Comparison of ENCODE assay signal across 9 cellular contexts in genomic region chr1:29282924-29283803, GRCh38. TPM values are rescaled to one million over a fixed set of nuclear protein-coding genes. Genes with fewer than 3 reads are reported as not detected.
A peak's percentile ranks its signal among the peaks of the same experiment; 100 is the strongest.
DNase-seq lines count a peak whose midpoint lies in the region; ATAC-seq and TF ChIP-seq lines count a peak whose summit lies in the region.
"Had no signal": no experiment of that assay in that cellular context is flagged by ENCODE, and none has a peak within 500 bp of the region (broad histone marks: within the 10 kb centered on the region; RNA-seq: fewer than 3 reads in every experiment).

No MANE protein-coding gene starts in this region.

- TF ChIP-seq CTCF in GM23338 (conservative IDR thresholded peaks at IDR 0.05; ENCODE audit: low read depth in 2 of 2), result no peak
- no peak for TF ChIP-seq CTCF in SK-N-SH (IDR thresholded peaks at IDR 0.05)
- no peak for TF ChIP-seq CTCF in fibroblast of pulmonary artery (IDR thresholded peaks at IDR 0.05; ENCODE audit: low read length, missing control alignments)
- TF ChIP-seq CTCF in ovary (IDR thresholded peaks at IDR 0.05), result no peak

- CTCF ChIA-PET in SK-N-SH (lab: Yijun Ruan, JAX), result no interaction called here

- TF ChIP-seq EP300 in SK-N-SH (IDR thresholded peaks at IDR 0.05; ENCODE audit: borderline replicate concordance in 1 of 2, low read depth in 1 of 2, low read length in 1 of 2) (no peak), ovary (IDR thresholded peaks at IDR 0.05) (no peak)

- H3K27ac ChIP-seq in BLaER1, result peak overlapping the region; percentile 56; the same call in 1 of the 2 replicates
- peak overlapping the region; percentile 92 for H3K27ac ChIP-seq in GM23338 (ENCODE audit: low read depth)
- H3K27ac ChIP-seq in SK-N-SH (ENCODE audit: low read depth in 2 of 2, low read length in 1 of 2), result no peak overlapping the region; a peak in 1 of 4 replicates
- H3K27ac ChIP-seq in ovary, result peak overlapping the region; percentile 11 to 30
- H3K27ac ChIP-seq: suprapubic skin had no signal

- H3K9me2 ChIP-seq in GM23338 (ENCODE audit: insufficient read depth) (no peaks in the 10 kb centered on the region), SK-N-SH (no peaks in the 10 kb centered on the region)

- H3K4me1 ChIP-seq in BLaER1 (peaks cover 42% of the 10 kb centered on the region), GM23338 (ENCODE audit: insufficient read depth) (peaks cover 17% of the 10 kb centered on the region), SK-N-SH (ENCODE audit: control insufficient read depth in 1 of 2, insufficient read depth in 2 of 2, low read depth in 1 of 2, low read length in 1 of 2) (peaks cover 0 to 23% of the 10 kb centered on the region in 2 experiments; a peak in 2 of 4 replicates), ovary (ENCODE audit: insufficient read depth) (peaks cover 7% of the 10 kb centered on the region)
- H3K4me1 ChIP-seq: suprapubic skin had no signal

- WGBS in SK-N-SH (ENCODE audit: low lambda C conversion rate), result 66% methylated on average over 13 of the region's 16 CpGs
- WGBS in ovary, 3 donors, result 41 to 47% (median 46%) methylated on average over 16 of the region's 16 CpGs

- H3K36me3 ChIP-seq in BLaER1 (no peaks in the 10 kb centered on the region), GM23338 (ENCODE audit: insufficient read depth) (no peaks in the 10 kb centered on the region), SK-N-SH (replicated peaks in 1 of 2; ENCODE audit: control insufficient read depth in 1 of 2, insufficient read depth in 2 of 2, low read length in 1 of 2) (no peaks in the 10 kb centered on the region), ovary (no peaks in the 10 kb centered on the region)

- peaks cover 11% of the 10 kb centered on the region for H3K27me3 Mint-ChIP-seq in GM23338 (ENCODE audit: insufficient read depth, low read depth, poor library complexity)

- no peak for TF ChIP-seq RAD21 in SK-N-SH (IDR thresholded peaks at IDR 0.05; ENCODE audit: low read length)

- H3K79me2 ChIP-seq in GM23338 (replicated peaks; ENCODE audit: insufficient read depth) (no peaks in the 10 kb centered on the region), SK-N-SH (ENCODE audit: insufficient read depth) (no peaks in the 10 kb centered on the region)

- peaks cover 23% of the 10 kb centered on the region for H3K4me1 Mint-ChIP-seq in GM23338

- 0 out of 2 replicates have a peak overlapping the region, but pooled peaks have one; percentile 34 for H3K9ac ChIP-seq in BLaER1
- no peak overlapping the region for H3K9ac ChIP-seq in SK-N-SH

- POLR2A ChIA-PET in SK-N-SH (lab: Yijun Ruan, JAX), result no interaction called here

- peak overlapping the region; percentile 79 for H3K4me3 Mint-ChIP-seq in GM23338

- H3K9me3 ChIP-seq in BLaER1 (no peaks in the 10 kb centered on the region), SK-N-SH (no peaks in the 10 kb centered on the region), ovary (no peaks in the 10 kb centered on the region)
- H3K9me3 ChIP-seq: suprapubic skin had no signal

- H3F3A ChIP-seq in GM23338 (replicated peaks; ENCODE audit: low read depth) (peaks cover 6% of the 10 kb centered on the region; the same call in 1 of the 2 replicates), SK-N-SH (replicated peaks; ENCODE audit: insufficient read depth) (no peaks in the 10 kb centered on the region)

- H2AFZ ChIP-seq in GM23338, result peak overlapping the region; percentile 56; the same call in 1 of the 2 replicates
- H2AFZ ChIP-seq in SK-N-SH (ENCODE audit: low read depth), result no peak overlapping the region

- peak; percentile 99 for DNase-seq in GM23338 (ENCODE audit: low spot score)
- peak; percentile 73 for DNase-seq in SK-N-SH
- peak; percentile 60 for DNase-seq in fibroblast of pulmonary artery (ENCODE audit: low read depth)
- peak; percentile 35 to 64 (median 51) for DNase-seq in ovary
- DNase-seq in NCI-H2029 treated with DMSO at 0.1 percent for 48 hours (lab: John Stamatoyannopoulos, UW), result no peak
- DNase-seq in activated naive CD4-positive, alpha-beta T cell treated with anti-CD3 and anti-CD28 coated beads, Interleukin-2, amount 50 U/mL, for 16 hours, result no peak

- H4K20me1 ChIP-seq in BLaER1 (no peaks in the 10 kb centered on the region), GM23338 (replicated peaks; ENCODE audit: insufficient read depth) (no peaks in the 10 kb centered on the region), SK-N-SH (ENCODE audit: insufficient read depth) (no peaks in the 10 kb centered on the region)

- H3K27me3 ChIP-seq in BLaER1 (no peaks in the 10 kb centered on the region), GM23338 (ENCODE audit: insufficient read depth) (no peaks in the 10 kb centered on the region), SK-N-SH (ENCODE audit: insufficient read depth) (no peaks in the 10 kb centered on the region), ovary (no peaks in the 10 kb centered on the region)
- H3K27me3 ChIP-seq: suprapubic skin had no signal

- peak overlapping the region; percentile 75 for H3K4me2 ChIP-seq in BLaER1
- H3K4me2 ChIP-seq in GM23338, result peak overlapping the region; percentile 92
- no peak overlapping the region for H3K4me2 ChIP-seq in SK-N-SH

- peak overlapping the region; percentile 91 for H3K27ac Mint-ChIP-seq in GM23338

- no peaks in the 10 kb centered on the region; the same call in 2 of the 3 replicates for H3K9me3 Mint-ChIP-seq in GM23338

- ATAC-seq in GM23338, result peak; percentile 87
- no peak for ATAC-seq in GM18907 (IDR thresholded peaks at IDR 0.05; ENCODE audit: unreplicated experiment)

- intact Hi-C loops in ovary (cut with DNase I), result no loop called here

- no peak for TF ChIP-seq POLR2A in ovary (IDR thresholded peaks at IDR 0.05)

- H3K4me3 ChIP-seq in BLaER1, result peak overlapping the region; percentile 53
- H3K4me3 ChIP-seq in GM23338, result peak overlapping the region; percentile 65
- H3K4me3 ChIP-seq in SK-N-SH (ENCODE audit: low read depth in 2 of 2, low read length in 1 of 2), result no peak overlapping the region
- H3K4me3 ChIP-seq in fibroblast of pulmonary artery (replicated peaks; ENCODE audit: low read depth, low read length), result no peak overlapping the region
- H3K4me3 ChIP-seq in ovary, result no peak overlapping the region
- H3K4me3 ChIP-seq: suprapubic skin had no signal

- peaks cover 7% of the 10 kb centered on the region; the same call in 2 of the 3 replicates for H3K36me3 Mint-ChIP-seq in GM23338 (ENCODE audit: low read depth)

TF ChIP-seq in GM23338, 12 proteins besides CTCF, POLR2A, EP300 and RAD21 (continues in another document):
- TF ChIP-seq CREB1 (CRISPR knock-in tag; IDR thresholded peaks at IDR 0.05; ENCODE audit: low read depth) (no peak), EZH2phosphoT487 (IDR thresholded peaks at IDR 0.05; ENCODE audit: unreplicated experiment) (no peak)

TF ChIP-seq in SK-N-SH, 30 proteins besides CTCF, POLR2A, EP300 and RAD21 (continues in another document):
- TF ChIP-seq SIN3A (IDR thresholded peaks at IDR 0.05; ENCODE audit: borderline replicate concordance, low read depth, low read length) (no peak), FOXJ3 (CRISPR knock-in tag; IDR thresholded peaks at IDR 0.05) (no peak), TCF12 (IDR thresholded peaks at IDR 0.05) (no peak), RCOR1 (IDR thresholded peaks at IDR 0.05; ENCODE audit: low read length) (no peak), REST (IDR thresholded peaks at IDR 0.05; ENCODE audit: low read depth, low read length) (no peak), IRF3 (IDR thresholded peaks at IDR 0.05; ENCODE audit: low read depth, low read length) (no peak), JUND (IDR thresholded peaks at IDR 0.05) (no peak)

RNA-seq across cellular contexts. Expression of gene PTPRU, which starts 46.8 kb away (rescaled TPM):
- total RNA-seq in GM23338 (2014; rRNA removed; shearing (Covaris generic)), result 69.6 and 105 TPM in 2 replicates
- polyA plus RNA-seq in GM23338 (2016; fragmentation: Nextera tagmentation; extraction: Ambion mirVana) (7.9 and 8.0 TPM in 2 replicates), SK-N-SH (2012; rRNA removed) (2.9 and 3.5 TPM in 2 replicates), ovary (10 to 100 TPM in 1 of 2 donors, 1 to 10 TPM in 1; 2.9 to 16.2 TPM)
- 1.5 and 2.9 TPM in 2 replicates for polyA plus RNA-seq in SK-N-SH (2012; cell fraction: cytosol; rRNA removed)
- 6.8 and 12.6 TPM in 2 replicates for polyA plus RNA-seq in SK-N-SH (2012; cell fraction: nucleus; rRNA removed)
- 10 to 100 TPM; 19.5 to 45.2 (median 35.2) TPM for total RNA-seq in ovary

RNA-seq across cellular contexts. Expression of gene MECR, which starts 52.4 kb away (rescaled TPM):
- 14.3 and 25.7 TPM in 2 replicates for total RNA-seq in GM23338 (2014; rRNA removed; shearing (Covaris generic))
- polyA plus RNA-seq in GM23338 (2016; fragmentation: Nextera tagmentation; extraction: Ambion mirVana) (29.4 and 32.3 TPM in 2 replicates), SK-N-SH (2012; rRNA removed) (38.3 and 38.7 TPM in 2 replicates), ovary (10 to 100 TPM; 16.2 to 16.3 TPM)
- 28.6 and 32.9 TPM in 2 replicates for polyA plus RNA-seq in SK-N-SH (2012; cell fraction: cytosol; rRNA removed)
- 48.3 and 55.4 TPM in 2 replicates for polyA plus RNA-seq in SK-N-SH (2012; cell fraction: nucleus; rRNA removed)
- 10 to 100 TPM; 11.9 to 33.9 (median 21.6) TPM for total RNA-seq in ovary

Comparison
In these comparisons a context has a peak if more than half of its experiments do, and no peak if none do; other contexts are left out.
1. H3K27ac ChIP-seq: peak in BLaER1 (single experiment), GM23338 (single experiment) and ovary (2 of 2); none in SK-N-SH (0 of 2).
2. H3K4me3 ChIP-seq: peak in BLaER1 (single experiment) and GM23338 (single experiment); none in SK-N-SH (0 of 2), fibroblast of pulmonary artery (single experiment) and ovary (single experiment).
3. DNase-seq: peak in GM23338 (single experiment), SK-N-SH (single experiment), fibroblast of pulmonary artery (single experiment) and ovary (5 of 5); none in NCI-H2029 treated with DMSO at 0.1 percent for 48 hours (single experiment) and activated naive CD4-positive, alpha-beta T cell treated with anti-CD3 and anti-CD28 coated beads, Interleukin-2, amount 50 U/mL, for 16 hours (single experiment).